ENCODE assay signal across 9 cellular contexts in genomic region chr12:113298861-113299545, GRCh38. TPM values are rescaled to one million over a fixed set of nuclear protein-coding genes. Genes with fewer than 3 reads are reported as not detected.
DNase-seq lines count a peak whose midpoint lies in the region; ATAC-seq and TF ChIP-seq lines count a peak whose summit lies in the region.
"Had no signal": no experiment of that assay in that cellular context is flagged by ENCODE, and none has a peak within 500 bp of the region (broad histone marks: within the 10 kb centered on the region; RNA-seq: fewer than 3 reads in every experiment).

No MANE protein-coding gene starts in this region.

- POLR2A ChIA-PET in AG04450 (lab: Yijun Ruan, JAX): interaction anchor here (1.2 kb wide), 2 partner anchors 27 to 77 kb away, joined by 3 read pairs; partner anchors contain the start of gene TPCN1

- H3K27me3 ChIP-seq in AG04450 (ENCODE audit: control insufficient read depth, insufficient read depth, low read length) (no peaks in the 10 kb centered on the region), esophagus (ENCODE audit: control insufficient read depth in 1 of 2, insufficient read depth in 2 of 2, low read length in 2 of 2) (no peaks in the 10 kb centered on the region)

- peaks cover 5 to 14% of the 10 kb centered on the region in 2 donors for H3K4me1 ChIP-seq in esophagus (ENCODE audit: control insufficient read depth in 2 of 2, insufficient read depth in 2 of 2, low read length in 1 of 2)

- DNase-seq in AG04450 (ENCODE audit: low read depth, low spot score) (no peak), NCI-H2107 treated with DMSO at 0.1 percent for 48 hours (lab: John Stamatoyannopoulos, UW; ENCODE audit: unreplicated experiment) (peak; percentile 92), mucosa of gallbladder (ENCODE audit: low spot score) (peak; percentile 16), NCI-H1105 treated with DMSO at 0.1 percent for 48 hours (lab: John Stamatoyannopoulos, UW) (no peak)
- DNase-seq: activated naive CD8-positive, alpha-beta T cell treated with anti-CD3 and anti-CD28 coated beads, Interleukin-2, amount 50 U/mL, for 24 hours had no signal

- H3K4me3 ChIP-seq in AG04450 (ENCODE audit: low read depth, low read length): no peak overlapping the region
- no peak overlapping the region for H3K4me3 ChIP-seq in esophagus (ENCODE audit: low read depth in 1 of 2, low read length in 2 of 2)

- H3K36me3 ChIP-seq in esophagus (ENCODE audit: control insufficient read depth in 2 of 2, insufficient read depth in 2 of 2, low read length in 1 of 2): peaks cover 9 to 23% of the 10 kb centered on the region in 2 donors

- 51 to 60% methylated on average over 20 of the region's 20 CpGs for WGBS in esophagus, 2 donors

- CTCF ChIA-PET in AG04450 (lab: Charles Lee): interaction anchor here (0.7 to 1.5 kb wide), 2 partner anchors 102 to 127 kb away, joined by 3 to 5 read pairs; no protein-coding TSS in a partner anchor

- ATAC-seq in HG03025 (IDR thresholded peaks at IDR 0.05; ENCODE audit: low FRiP score, unreplicated experiment) (no peak), GM19328 (IDR thresholded peaks at IDR 0.05; ENCODE audit: unreplicated experiment) (no peak), HG02588 (IDR thresholded peaks at IDR 0.05; ENCODE audit: unreplicated experiment) (no peak)
- ATAC-seq: activated naive CD8-positive, alpha-beta T cell treated with anti-CD3 and anti-CD28 coated beads, Interleukin-2, amount 50 U/mL, for 24 hours had no signal

- H3K9me3 ChIP-seq in AG04450 (ENCODE audit: control insufficient read depth, insufficient read depth, low read length) (no peaks in the 10 kb centered on the region), esophagus (ENCODE audit: control insufficient read depth in 2 of 2, insufficient read depth in 1 of 2, low read depth in 1 of 2, low read length in 1 of 2) (no peaks in the 10 kb centered on the region)

- peak overlapping the region; percentile 81 for H3K27ac ChIP-seq in AG04450 (ENCODE audit: low read depth, low read length)
- H3K27ac ChIP-seq in esophagus (ENCODE audit: low read depth in 2 of 2, low read length in 1 of 2): peak overlapping the region; percentile 35 to 79

- no peak for TF ChIP-seq CTCF in AG04450 (IDR thresholded peaks at IDR 0.05; ENCODE audit: low read depth, low read length)

RNA-seq across cellular contexts. Expression of gene SLC8B1, which starts 35.9 kb away (rescaled TPM):
- 12.1 and 17.2 TPM in 2 replicates for polyA plus RNA-seq in AG04450 (2011; rRNA removed)
- polyA minus RNA-seq in AG04450 (2011; rRNA and poly(A)+ RNA removed): 15.2 and 25.5 TPM in 2 replicates
- 10 to 100 TPM; 17.2 to 19.3 TPM for polyA plus RNA-seq in esophagus
- total RNA-seq in mucosa of gallbladder: 36.6 TPM

RNA-seq across cellular contexts. Expression of gene PLBD2, which starts 59.4 kb away (rescaled TPM):
- 16.0 and 32.7 TPM in 2 replicates for polyA plus RNA-seq in AG04450 (2011; rRNA removed)
- polyA minus RNA-seq in AG04450 (2011; rRNA and poly(A)+ RNA removed): 22.7 and 35.5 TPM in 2 replicates
- polyA plus RNA-seq in esophagus: 1 to 10 TPM; 6.5 to 7.2 TPM
- total RNA-seq in mucosa of gallbladder: 39.5 TPM

Comparison
In these comparisons a context has a peak if more than half of its experiments do, and no peak if none do; other contexts are left out.
1. DNase-seq: peak in NCI-H2107 treated with DMSO at 0.1 percent for 48 hours (single experiment) and mucosa of gallbladder (single experiment); none in AG04450 (single experiment) and NCI-H1105 treated with DMSO at 0.1 percent for 48 hours (single experiment).